Comparison of ENCODE assay signal across 1 cellular context in the genomic region with DNA sequence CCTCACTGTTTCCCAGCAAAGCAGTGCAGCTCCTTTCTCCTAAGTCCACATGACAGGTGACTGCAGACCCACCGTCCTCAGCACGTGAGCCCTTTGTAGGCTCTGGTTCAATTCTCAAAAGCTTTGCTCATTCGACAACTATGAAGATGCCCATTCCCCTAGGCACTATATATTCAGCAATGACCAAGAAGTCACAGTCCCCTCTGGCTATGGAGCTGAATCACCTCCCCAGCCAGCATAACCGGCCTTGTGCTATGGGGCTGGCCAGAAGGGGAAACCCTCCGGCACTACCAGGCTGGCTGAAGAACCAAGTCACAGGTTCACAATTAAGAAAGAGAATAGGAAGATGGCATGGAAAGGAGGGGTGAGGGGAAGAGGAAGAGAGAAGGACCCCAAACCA.
TF ChIP-seq lines count a peak whose summit lies in the region.

No MANE protein-coding gene starts in this region.

TF ChIP-seq in H1, 55 proteins besides CTCF, POLR2A, EP300 and RAD21:
- no peak for TF ChIP-seq MAX (IDR thresholded peaks at IDR 0.05)
- TF ChIP-seq PHF8 (conservative IDR thresholded peaks at IDR 0.05; ENCODE audit: low read depth, low read length), result no peak
- TF ChIP-seq CHD1 (IDR thresholded peaks at IDR 0.05; ENCODE audit: low read depth, low read length), result no peak
- TF ChIP-seq ZNF274 (IDR thresholded peaks at IDR 0.05; ENCODE audit: borderline replicate concordance, extremely low read depth, low read length), result no peak
- no peak for TF ChIP-seq CEBPB (IDR thresholded peaks at IDR 0.05; ENCODE audit: low read depth, low read length)
- no peak for TF ChIP-seq BACH1 (IDR thresholded peaks at IDR 0.05; ENCODE audit: low read length)
- TF ChIP-seq FOSL1 (IDR thresholded peaks at IDR 0.05; ENCODE audit: insufficient read depth, low read depth, low read length), result no peak
- no peak for TF ChIP-seq RNF2 (IDR thresholded peaks at IDR 0.05; ENCODE audit: borderline replicate concordance, low read depth, low read length, missing control alignments, poor library complexity, severe bottlenecking)
- no peak for TF ChIP-seq JUND (IDR thresholded peaks at IDR 0.05; ENCODE audit: low read length)
- TF ChIP-seq CTBP2 (IDR thresholded peaks at IDR 0.05; ENCODE audit: borderline replicate concordance, insufficient read depth, insufficient read length, low read length), result no peak
- TF ChIP-seq SIN3A (conservative IDR thresholded peaks at IDR 0.05 in 1 of 2, IDR thresholded peaks at IDR 0.05 in 1 of 2; ENCODE audit: low read depth in 1 of 2, low read length in 2 of 2), result no peak
